24 cellular contexts compared by ENCODE assay signal in genomic region chr1:230877924-230878583, GRCh38. TPM values are rescaled to one million over a fixed set of nuclear protein-coding genes. Genes with fewer than 3 reads are reported as not detected.
A peak's percentile ranks its signal among the peaks of the same experiment; 100 is the strongest.
DNase-seq lines count a peak whose midpoint lies in the region; ATAC-seq, FAIRE-seq and TF ChIP-seq lines count a peak whose summit lies in the region.
"Had no signal": no experiment of that assay in that cellular context is flagged by ENCODE, and none has a peak within 500 bp of the region (broad histone marks: within the 10 kb centered on the region; RNA-seq: fewer than 3 reads in every experiment).

No MANE protein-coding gene starts in this region.

- H3K9me3 Mint-ChIP-seq in HFFc6 (no peaks in the 10 kb centered on the region), osteocyte (ENCODE audit: unreplicated experiment) (no peaks in the 10 kb centered on the region)
- H3K9me3 Mint-ChIP-seq in effector memory CD8-positive, alpha-beta T cell, result no peaks in the 10 kb centered on the region
- H3K9me3 Mint-ChIP-seq: H9 had no signal

- H2AFZ ChIP-seq in K562 (ENCODE audit: low read depth, low read length) (no peak overlapping the region), hepatocyte (no peak overlapping the region)

- no peak for TF ChIP-seq RAD21 in K562 (CRISPR knock-in tag; conservative IDR thresholded peaks at IDR 0.05 in 1 of 2, IDR thresholded peaks at IDR 0.05 in 1 of 2)

- H3K4me3 Mint-ChIP-seq in HFFc6 (peak overlapping the region; percentile 62; the same call in 1 of the 2 replicates), osteocyte (ENCODE audit: unreplicated experiment) (no peak overlapping the region)
- H3K4me3 Mint-ChIP-seq in effector memory CD8-positive, alpha-beta T cell, result no peak overlapping the region
- H3K4me3 Mint-ChIP-seq: CD4-positive, alpha-beta memory T cell; H9 had no signal

- in situ Hi-C loops in K562 (cut with MboI), result no loop called here

- H3K36me3 ChIP-seq in K562 (ENCODE audit: control insufficient read depth, insufficient read depth, low read length) (no peaks in the 10 kb centered on the region), hepatocyte (replicated peaks; ENCODE audit: insufficient read depth, low read depth) (no peaks in the 10 kb centered on the region), lower lobe of right lung (no peaks in the 10 kb centered on the region), vagina (no peaks in the 10 kb centered on the region)
- H3K36me3 ChIP-seq: BLaER1 treated with 17β-estradiol and CSF1 and Interleukin-3, amounts not matched to agents 10 nM and 100 nM; SJCRH30 had no signal

- H3K4me1 Mint-ChIP-seq in HFFc6 (ENCODE audit: low read depth), result peaks cover 45% of the 10 kb centered on the region
- peaks cover 38% of the 10 kb centered on the region for H3K4me1 Mint-ChIP-seq in osteocyte (ENCODE audit: unreplicated experiment)
- H3K4me1 Mint-ChIP-seq in effector memory CD8-positive, alpha-beta T cell (ENCODE audit: low read depth in 2 of 2), result peaks cover 0 to 3% of the 10 kb centered on the region in 2 donors
- H3K4me1 Mint-ChIP-seq: CD4-positive, alpha-beta memory T cell had no signal

- 8% methylated on average over 4 of the region's 4 CpGs for WGBS in K562 (ENCODE audit: insufficient coverage, low coverage, missing lambda C conversion rate)
- WGBS in hepatocyte (ENCODE audit: low lambda C conversion rate, missing lambda C conversion rate), result 87% methylated on average over 4 of the region's 4 CpGs

- TF ChIP-seq POLR2A in K562 (conservative IDR thresholded peaks at IDR 0.05) (no peak), vagina (IDR thresholded peaks at IDR 0.05) (no peak)

- DNase-seq in HFFc6 (no peak), K562 (ENCODE audit: extremely low read depth in 1 of 4, low spot score in 3 of 4) (no peak), hepatocyte (ENCODE audit: low spot score) (no peak), osteocyte (ENCODE audit: extremely low spot score, unreplicated experiment) (no peak), lower lobe of right lung (no peak), vagina (ENCODE audit: extremely low spot score in 2 of 2) (no peak), dermis blood vessel endothelial cell (no peak)
- DNase-seq in effector memory CD8-positive, alpha-beta T cell, result no peak
- DNase-seq: Caco-2; CD4-positive, alpha-beta memory T cell; DMS79 treated with DMSO at 0.1 percent for 48 hours; H9; MV-4-11; NCI-H1105 treated with DMSO at 0.1 percent for 48 hours; NCI-H2081; NCI-H2171; NCI-H345; NCI-H524; NCI-H774; NK-92 treated with Interleukin-12 subunit alpha and Interleukin-12 subunit beta, amount 100 ng/mL, for 24 hours; SJCRH30 had no signal

- POLR2A ChIA-PET in K562 (lab: Yijun Ruan, JAX), result interaction anchor here (1.0 to 1.8 kb wide), 2 partner anchors 9 to 14 kb away, joined by 3 to 6 read pairs; no protein-coding TSS in a partner anchor

- H3K4me2 ChIP-seq in K562 (ENCODE audit: insufficient read depth, low read length) (no peak overlapping the region), hepatocyte (peak overlapping the region; percentile 16)
- H3K4me2 ChIP-seq: BLaER1 treated with 17β-estradiol and CSF1 and Interleukin-3, amounts not matched to agents 10 nM and 100 nM had no signal

- H3K9me3 ChIP-seq in K562 (replicated peaks; ENCODE audit: control insufficient read depth, insufficient read depth, low read depth, low read length) (no peaks in the 10 kb centered on the region), hepatocyte (ENCODE audit: low read depth) (no peaks in the 10 kb centered on the region), lower lobe of right lung (no peaks in the 10 kb centered on the region), vagina (no peaks in the 10 kb centered on the region)
- H3K9me3 ChIP-seq: BLaER1 treated with 17β-estradiol and CSF1 and Interleukin-3, amounts not matched to agents 10 nM and 100 nM; Caco-2; SJCRH30 had no signal

- FAIRE-seq in K562 (lab: Jason Lieb, UNC), result no peak

- H3K27ac Mint-ChIP-seq in HFFc6 (peak overlapping the region; percentile 46), osteocyte (ENCODE audit: unreplicated experiment) (peak overlapping the region; percentile 81)
- H3K27ac Mint-ChIP-seq in effector memory CD8-positive, alpha-beta T cell, result no peak overlapping the region
- H3K27ac Mint-ChIP-seq: CD4-positive, alpha-beta memory T cell; H9 had no signal

- intact Hi-C loops in K562 (cut with micrococcal nuclease) (no loop called here), lower lobe of right lung (cut with DNase I) (no loop called here), vagina (cut with DNase I) (no loop called here)

- TF ChIP-seq CTCF in HFFc6 (IDR thresholded peaks at IDR 0.05) (no peak), K562 (IDR thresholded peaks at IDR 0.05 in 2 of 3, conservative IDR thresholded peaks at IDR 0.05 in 1 of 3; ENCODE audit: insufficient read depth in 2 of 3, low read depth in 1 of 3, low read length in 3 of 3) (no peak), hepatocyte (IDR thresholded peaks at IDR 0.05; ENCODE audit: poor library complexity) (no peak), osteocyte (IDR thresholded peaks at IDR 0.05) (no peak), lower lobe of right lung (IDR thresholded peaks at IDR 0.05) (no peak), vagina (IDR thresholded peaks at IDR 0.05) (no peak)

- CTCF ChIA-PET in K562 (lab: Yijun Ruan, JAX; ENCODE audit: low intra/inter-chr PET ratio), result no interaction called here

- H3K27ac ChIP-seq in K562 (ENCODE audit: extremely low read depth, low read depth, low read length) (no peak overlapping the region), hepatocyte (no peak overlapping the region), lower lobe of right lung (no peak overlapping the region), vagina (no peak overlapping the region)
- H3K27ac ChIP-seq: BLaER1 treated with 17β-estradiol and CSF1 and Interleukin-3, amounts not matched to agents 10 nM and 100 nM; HL-60; SJCRH30 had no signal

- BruUV-seq in K562 (replicated peaks; lab: Mats Ljungman, UMichigan), result no TSS peak

- no peak for TF ChIP-seq EP300 in K562 (IDR thresholded peaks at IDR 0.05; ENCODE audit: low read length)

- H3K9me1 ChIP-seq in K562 (ENCODE audit: control insufficient read depth, insufficient read depth, low read length), result no peaks in the 10 kb centered on the region

- H3K27me3 ChIP-seq in K562 (ENCODE audit: control insufficient read depth in 2 of 2, insufficient read depth in 2 of 2, low read length in 2 of 2), result peaks cover 56 to 61% of the 10 kb centered on the region in 2 experiments
- H3K27me3 ChIP-seq in hepatocyte, result no peaks in the 10 kb centered on the region
- no peaks in the 10 kb centered on the region for H3K27me3 ChIP-seq in lower lobe of right lung (ENCODE audit: low read depth)
- no peaks in the 10 kb centered on the region for H3K27me3 ChIP-seq in vagina
- H3K27me3 ChIP-seq: BLaER1 treated with 17β-estradiol and CSF1 and Interleukin-3, amounts not matched to agents 10 nM and 100 nM had no signal

- H3K36me3 Mint-ChIP-seq in HFFc6 (ENCODE audit: low read depth) (no peaks in the 10 kb centered on the region), osteocyte (ENCODE audit: unreplicated experiment) (no peaks in the 10 kb centered on the region)
- H3K36me3 Mint-ChIP-seq in effector memory CD8-positive, alpha-beta T cell (ENCODE audit: insufficient read depth), result no peaks in the 10 kb centered on the region

- H3K9ac ChIP-seq in K562 (ENCODE audit: insufficient read depth in 1 of 2, low read depth in 2 of 2, low read length in 2 of 2), result no peak overlapping the region
- H3K9ac ChIP-seq: BLaER1 treated with 17β-estradiol and CSF1 and Interleukin-3, amounts not matched to agents 10 nM and 100 nM had no signal

- H3K4me1 ChIP-seq in K562 (replicated peaks in 1 of 2; ENCODE audit: control insufficient read depth in 2 of 2, insufficient read depth in 2 of 2, low read length in 2 of 2), result peaks cover 0 to 11% of the 10 kb centered on the region in 2 experiments; a peak in 2 of 5 replicates
- no peaks in the 10 kb centered on the region for H3K4me1 ChIP-seq in hepatocyte (ENCODE audit: insufficient read depth)
- H3K4me1 ChIP-seq in lower lobe of right lung, result no peaks in the 10 kb centered on the region
- peaks cover 21% of the 10 kb centered on the region for H3K4me1 ChIP-seq in vagina
- H3K4me1 ChIP-seq: BLaER1 treated with 17β-estradiol and CSF1 and Interleukin-3, amounts not matched to agents 10 nM and 100 nM; Caco-2; SJCRH30 had no signal

- H4K20me1 ChIP-seq in K562 (replicated peaks; ENCODE audit: control insufficient read depth, insufficient read depth, low read length) (peaks cover 11% of the 10 kb centered on the region; the same call in 1 of the 2 replicates), hepatocyte (ENCODE audit: insufficient read depth, poor library complexity, severe bottlenecking) (no peaks in the 10 kb centered on the region)
- H4K20me1 ChIP-seq: BLaER1 treated with 17β-estradiol and CSF1 and Interleukin-3, amounts not matched to agents 10 nM and 100 nM had no signal

- no peak for ATAC-seq in K562
- no peak for ATAC-seq in lower lobe of right lung
- ATAC-seq in effector memory CD8-positive, alpha-beta T cell (replicated peaks), result no peak
- ATAC-seq: Panc1 had no signal

- H3K9me2 ChIP-seq in hepatocyte (replicated peaks; ENCODE audit: insufficient read depth), result no peaks in the 10 kb centered on the region

- no peaks in the 10 kb centered on the region; the same call in none of the 2 replicates for H3K27me3 Mint-ChIP-seq in HFFc6 (ENCODE audit: insufficient read depth)
- H3K27me3 Mint-ChIP-seq in osteocyte (ENCODE audit: unreplicated experiment), result no peaks in the 10 kb centered on the region
- H3K27me3 Mint-ChIP-seq in effector memory CD8-positive, alpha-beta T cell, result peaks cover 68 to 85% of the 10 kb centered on the region in 2 donors

- H3K4me3 ChIP-seq in K562 (no peak overlapping the region), hepatocyte (no peak overlapping the region), lower lobe of right lung (no peak overlapping the region), vagina (no peak overlapping the region)
- H3K4me3 ChIP-seq: BLaER1 treated with 17β-estradiol and CSF1 and Interleukin-3, amounts not matched to agents 10 nM and 100 nM; SJCRH30 had no signal

- H3K79me2 ChIP-seq in K562 (ENCODE audit: control insufficient read depth, insufficient read depth, low read length) (no peaks in the 10 kb centered on the region), hepatocyte (no peaks in the 10 kb centered on the region)

RNA-seq across cellular contexts. Expression of gene C1orf198, which starts 9.7 kb away (rescaled TPM):
- total RNA-seq in HFFc6 (2021; fragmentation: NEBNext Ultra II Directional; extraction: Animal tissue kit (Norgen Biotek cat#: 25700)), result 100 to 1,000 TPM in 1 of 6 experiments, 10 to 100 TPM in 5; 72.4 to 118 (median 88.4) TPM
- 4.8 and 5.8 TPM in 2 replicates for total RNA-seq in K562 (2011; cell fraction: chromatin; rRNA removed; ENCODE audit: low replicate concordance)
- total RNA-seq in K562 (2011; cell fraction: nucleolus; rRNA removed), result 4.3 and 4.8 TPM in 2 replicates
- 5.3 and 6.9 TPM in 2 replicates for total RNA-seq in K562 (2011; cell fraction: nucleoplasm; rRNA removed)
- 10.8 and 11.9 TPM in 2 replicates for total RNA-seq in K562 (2014; rRNA removed)
- 7.6 and 7.9 TPM in 2 replicates for total RNA-seq in K562 (2014; rRNA removed; fragmentation: Illumina TruSeq; extraction: Trizol)
- 9.5 and 10.2 TPM in 2 replicates for total RNA-seq in K562 (2015; rRNA removed; fragmentation: Illumina TruSeq; extraction: Trizol)
- total RNA-seq in K562 (2021), result 13.4 and 15.3 TPM in 2 replicates
- polyA plus RNA-seq in K562 (2011; rRNA removed), result 8.6 and 15.1 TPM in 2 replicates
- polyA plus RNA-seq in K562 (2011; cell fraction: cytosol; rRNA removed), result 10.8 and 13.9 TPM in 2 replicates
- polyA plus RNA-seq in K562 (2011; cell fraction: nucleus; rRNA removed), result 5.1 and 6.2 TPM in 2 replicates
- 7.7 and 9.1 TPM in 2 replicates for polyA plus RNA-seq in K562 (2012)
- 10.7 and 11.2 TPM in 2 replicates for polyA plus RNA-seq in K562 (2014; fragmentation: Illumina TruSeq; extraction: Trizol)
- polyA plus RNA-seq in K562 (2014; fragmentation: Nextera tagmentation; extraction: Ambion mirVana), result 1 to 10 TPM; 2.0 to 2.2 TPM
- polyA plus RNA-seq in K562 (2014; rRNA removed), result 10.4 and 13.5 TPM in 2 replicates
- polyA minus RNA-seq in K562 (2011; rRNA and poly(A)+ RNA removed), result 8.2 and 19.0 TPM in 2 replicates
- polyA minus RNA-seq in K562 (2011; cell fraction: cytosol; rRNA and poly(A)+ RNA removed), result 8.6 and 14.5 TPM in 2 replicates
- polyA minus RNA-seq in K562 (2011; cell fraction: nucleus; rRNA and poly(A)+ RNA removed), result 4.8 TPM in 2 replicates
- 54.1 and 56.9 TPM in 2 replicates for total RNA-seq in hepatocyte
- 41.4 and 50.1 TPM in 2 replicates for polyA plus RNA-seq in hepatocyte
- 274 and 281 TPM in 2 replicates for total RNA-seq in osteocyte
- 101 TPM for total RNA-seq in lower lobe of right lung
- 38.8 TPM for total RNA-seq in vagina
- total RNA-seq in dermis blood vessel endothelial cell, result 20.8 and 22.7 TPM in 2 replicates

Comparison
In these comparisons a context has a peak if more than half of its experiments do, and no peak if none do; other contexts are left out.
1. H3K27ac Mint-ChIP-seq: peak in HFFc6 (single experiment) and osteocyte (single experiment); none in effector memory CD8-positive, alpha-beta T cell (0 of 2).